In genomic region chr14:104746071-104746545, GRCh38 we compare ENCODE assay signal across 10 cellular contexts. TPM values are rescaled to one million over a fixed set of nuclear protein-coding genes. Genes with fewer than 3 reads are reported as not detected.
A peak's percentile ranks its signal among the peaks of the same experiment; 100 is the strongest.
DNase-seq lines count a peak whose midpoint lies in the region; ATAC-seq and TF ChIP-seq lines count a peak whose summit lies in the region.
"Had no signal": no experiment of that assay in that cellular context is flagged by ENCODE, and none has a peak within 500 bp of the region (broad histone marks: within the 10 kb centered on the region; RNA-seq: fewer than 3 reads in every experiment).

No MANE protein-coding gene starts in this region.

- H3K4me1 ChIP-seq in Peyer's patch (peaks cover 0 to 42% (median 2%) of the 10 kb centered on the region in 4 donors), esophagus muscularis mucosa (peaks cover 0 to 45% (median 32%) of the 10 kb centered on the region in 4 donors)

- DNase-seq in GM12865 (ENCODE audit: low read depth): peak; percentile 57
- no peak for DNase-seq in Peyer's patch
- no peak for DNase-seq in esophagus muscularis mucosa (ENCODE audit: extremely low spot score)
- peak; percentile 32 to 36 for DNase-seq in stimulated activated CD8-positive, alpha-beta memory T cell treated with anti-CD3 and anti-CD28 coated beads, Interleukin-2, amount 100 ng/mL, for 48 hours (ENCODE audit: low read depth in 2 of 2)
- no peak for DNase-seq in DMS 273 (lab: John Stamatoyannopoulos, UW; ENCODE audit: unreplicated experiment)
- no peak for DNase-seq in GM13977 (ENCODE audit: low spot score)
- DNase-seq: Caco-2; NK-92 treated with Interleukin-12 subunit alpha and Interleukin-12 subunit beta, amount 100 ng/mL, for 24 hours; SK-N-SH had no signal

- in situ Hi-C loops in GM13977 (cut with MboI; ENCODE audit: low pct_unique_long_range_greater_than_20kb, low sequenced_read_pairs, unreplicated experiment): no loop called here

- no peaks in the 10 kb centered on the region for H3K9me3 ChIP-seq in Peyer's patch
- H3K9me3 ChIP-seq in esophagus muscularis mucosa: no peaks in the 10 kb centered on the region
- H3K9me3 ChIP-seq: Caco-2, SK-N-SH had no signal

- H3K27ac ChIP-seq in Peyer's patch (peak overlapping the region in 3 of 4 donors; percentile 0 to 74 (median 29)), esophagus muscularis mucosa (replicated peaks in 1 of 4) (peak overlapping the region; percentile 48 to 70 (median 51))

- 83% methylated on average over 12 of the region's 13 CpGs for WGBS in esophagus muscularis mucosa

- TF ChIP-seq CTCF in GM12865 (IDR thresholded peaks at IDR 0.05; ENCODE audit: insufficient read depth, low read depth, low read length, missing control alignments): no peak
- TF ChIP-seq CTCF in Peyer's patch (IDR thresholded peaks at IDR 0.05): no peak
- TF ChIP-seq CTCF in esophagus muscularis mucosa (IDR thresholded peaks at IDR 0.05): no peak
- no peak for TF ChIP-seq CTCF in GM13977 (IDR thresholded peaks at IDR 0.05; ENCODE audit: extremely low read depth, insufficient read depth, missing control alignments)

- intact Hi-C loops in esophagus muscularis mucosa (cut with DNase I): no loop called here

- no peak for ATAC-seq in HG03280 (IDR thresholded peaks at IDR 0.05; ENCODE audit: unreplicated experiment)

- no peaks in the 10 kb centered on the region for H3K27me3 ChIP-seq in Peyer's patch
- no peaks in the 10 kb centered on the region for H3K27me3 ChIP-seq in esophagus muscularis mucosa

- H3K36me3 ChIP-seq in Peyer's patch: no peaks in the 10 kb centered on the region
- H3K36me3 ChIP-seq in esophagus muscularis mucosa: peaks cover 0 to 51% (median 15%) of the 10 kb centered on the region in 4 donors

- no peak overlapping the region for H3K4me3 ChIP-seq in GM12865 (ENCODE audit: low read depth, low read length)
- no peak overlapping the region for H3K4me3 ChIP-seq in Peyer's patch
- no peak overlapping the region for H3K4me3 ChIP-seq in esophagus muscularis mucosa

- TF ChIP-seq POLR2A in Peyer's patch (IDR thresholded peaks at IDR 0.05) (no peak), esophagus muscularis mucosa (IDR thresholded peaks at IDR 0.05; ENCODE audit: low read depth) (no peak)

- no peak for TF ChIP-seq EP300 in esophagus muscularis mucosa (IDR thresholded peaks at IDR 0.05)

RNA-seq across cellular contexts. Expression of gene SIVA1, which starts 6.8 kb away (rescaled TPM):
- total RNA-seq in Peyer's patch: 100 to 1,000 TPM in 3 of 4 donors, 10 to 100 TPM in 1; 64.6 to 144 (median 115) TPM
- 100 to 1,000 TPM; 207 to 324 (median 290) TPM for total RNA-seq in esophagus muscularis mucosa

RNA-seq across cellular contexts. Expression of gene ADSS1, which starts 22.1 kb away (rescaled TPM):
- 10 to 100 TPM; 11.0 to 18.6 (median 17.1) TPM for total RNA-seq in Peyer's patch
- total RNA-seq in esophagus muscularis mucosa: 1 to 10 TPM; 4.3 to 7.9 (median 5.7) TPM

RNA-seq across cellular contexts. Expression of gene AKT1, which starts 49.4 kb away (rescaled TPM):
- total RNA-seq in Peyer's patch: 100 to 1,000 TPM in 2 of 4 donors, 10 to 100 TPM in 2; 85.6 to 259 (median 111) TPM
- 100 to 1,000 TPM; 162 to 267 (median 187) TPM for total RNA-seq in esophagus muscularis mucosa

RNA-seq across cellular contexts. Expression of gene ZBTB42, which starts 54.8 kb away (rescaled TPM):
- total RNA-seq in Peyer's patch (10 to 100 TPM in 2 of 4 donors, 1 to 10 TPM in 2; 2.5 to 14.7 (median 10.9) TPM), esophagus muscularis mucosa (1 to 10 TPM; 2.5 to 6.4 (median 4.9) TPM)

RNA-seq across cellular contexts. Expression of gene INF2, which starts 56.7 kb away (rescaled TPM):
- total RNA-seq in Peyer's patch (100 to 1,000 TPM; 137 to 287 (median 203) TPM), esophagus muscularis mucosa (100 to 1,000 TPM in 1 of 4 donors, 10 to 100 TPM in 3; 51.5 to 129 (median 66.7) TPM)

Comparison
In these comparisons a context has a peak if more than half of its experiments do, and no peak if none do; other contexts are left out.
1. DNase-seq: peak in GM12865 (single experiment) and stimulated activated CD8-positive, alpha-beta memory T cell treated with anti-CD3 and anti-CD28 coated beads, Interleukin-2, amount 100 ng/mL, for 48 hours (2 of 2); none in Peyer's patch (0 of 3), esophagus muscularis mucosa (single experiment), DMS 273 (single experiment) and GM13977 (single experiment).